Comparison of ENCODE assay signal across 23 cellular contexts in the genomic region with DNA sequence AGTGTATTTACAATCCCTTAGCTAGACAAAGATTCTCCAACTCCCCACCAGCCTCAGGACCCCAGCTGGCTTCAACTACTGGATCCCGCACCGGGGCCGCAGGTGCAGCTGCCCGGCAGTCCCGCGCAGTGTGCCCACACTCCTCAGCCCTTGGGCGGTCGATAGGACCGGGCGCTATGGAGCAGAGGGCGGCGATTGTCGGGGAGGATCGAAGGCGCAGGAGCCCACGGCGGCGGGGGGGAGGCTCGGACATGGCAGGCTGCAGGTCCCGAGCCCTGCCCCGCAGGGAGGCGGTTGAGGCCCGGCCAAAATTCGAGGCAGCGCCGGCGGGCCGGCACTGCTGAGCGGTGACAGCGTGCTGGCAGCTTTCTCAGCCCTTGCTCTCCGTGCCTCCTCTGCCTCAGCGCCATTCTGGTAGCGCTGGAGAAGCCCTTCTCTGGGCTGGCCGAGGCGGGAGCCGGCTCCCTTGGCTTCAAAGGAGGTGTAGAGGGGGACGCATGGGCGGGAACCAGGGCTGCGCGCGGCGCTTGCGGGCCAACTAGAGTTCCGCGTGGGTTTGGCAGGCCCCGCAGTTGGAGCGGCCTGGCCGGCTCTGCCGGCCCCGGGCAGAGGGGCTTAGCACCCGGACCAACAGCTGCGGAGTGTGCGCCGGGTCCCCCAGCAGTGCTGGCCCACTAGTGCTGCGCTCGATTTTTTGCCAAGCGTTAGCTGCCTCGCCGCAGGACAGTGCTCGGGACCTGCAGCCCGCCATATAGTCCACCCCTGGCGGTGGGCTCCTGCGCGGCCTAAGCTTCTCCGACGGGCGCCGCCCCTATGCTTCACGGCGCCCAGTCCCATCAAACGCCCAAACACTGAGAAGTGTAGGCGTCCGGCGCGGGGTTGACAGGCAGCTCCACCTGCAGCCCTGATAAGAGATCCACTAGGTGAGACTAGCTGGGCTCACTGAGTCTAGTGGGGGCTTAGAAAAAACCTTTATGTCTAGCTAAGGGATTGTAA. TPM values are rescaled to one million over a fixed set of nuclear protein-coding genes. Genes with fewer than 3 reads are reported as not detected.
DNase-seq lines count a peak whose midpoint lies in the region; ATAC-seq and TF ChIP-seq lines count a peak whose summit lies in the region.
"Had no signal": no experiment of that assay in that cellular context is flagged by ENCODE, and none has a peak within 500 bp of the region (broad histone marks: within the 10 kb centered on the region; RNA-seq: fewer than 3 reads in every experiment).

No MANE protein-coding gene starts in this region.

- no peaks in the 10 kb centered on the region for H3K9me2 ChIP-seq in hepatocyte (replicated peaks; ENCODE audit: insufficient read depth)

- H3K27ac ChIP-seq in heart left ventricle (no peak overlapping the region), neuronal stem cell (replicated peaks; ENCODE audit: low read length) (no peak overlapping the region), upper lobe of right lung (no peak overlapping the region), hepatocyte (no peak overlapping the region)
- H3K27ac ChIP-seq: pancreas had no signal

- H4K8ac ChIP-seq in neuronal stem cell (ENCODE audit: low read depth, low read length) = no peak overlapping the region

- peak overlapping the region; percentile 77 for H2BK12ac ChIP-seq in neuronal stem cell (ENCODE audit: low read length)

- TF ChIP-seq CTCF in heart left ventricle (IDR thresholded peaks at IDR 0.05) = no peak
- no peak for TF ChIP-seq CTCF in upper lobe of right lung (IDR thresholded peaks at IDR 0.05)
- TF ChIP-seq CTCF in GM13976 (IDR thresholded peaks at IDR 0.05; ENCODE audit: borderline replicate concordance, control extremely low read depth, extremely low read depth, insufficient read depth, missing control alignments) = no peak
- TF ChIP-seq CTCF in lower leg skin (IDR thresholded peaks at IDR 0.05) = no peak
- no peak for TF ChIP-seq CTCF in hepatocyte (IDR thresholded peaks at IDR 0.05; ENCODE audit: poor library complexity)

- H3K79me2 ChIP-seq in hepatocyte = no peaks in the 10 kb centered on the region

- H2BK5ac ChIP-seq in neuronal stem cell (ENCODE audit: low read length) = peak overlapping the region; percentile 49

- H2AFZ ChIP-seq in neuronal stem cell (ENCODE audit: low read length) = no peak overlapping the region
- H2AFZ ChIP-seq in hepatocyte = no peak overlapping the region

- no peak overlapping the region for H3K4ac ChIP-seq in neuronal stem cell (ENCODE audit: low read length)

- no peak overlapping the region for H4K91ac ChIP-seq in neuronal stem cell (ENCODE audit: low read depth, low read length, poor library complexity)

- H2BK15ac ChIP-seq in neuronal stem cell (ENCODE audit: low read length) = peak overlapping the region; percentile 18

- peaks cover 0 to 4% (median 0%) of the 10 kb centered on the region in 9 donors for H3K27me3 ChIP-seq in heart left ventricle
- no peaks in the 10 kb centered on the region for H3K27me3 ChIP-seq in neuronal stem cell (ENCODE audit: control insufficient read depth in 3 of 3, insufficient read depth in 3 of 3, low read depth in 1 of 3, low read length in 3 of 3)
- no peaks in the 10 kb centered on the region for H3K27me3 ChIP-seq in upper lobe of right lung
- H3K27me3 ChIP-seq in hepatocyte = no peaks in the 10 kb centered on the region
- H3K27me3 ChIP-seq: MG63, pancreas had no signal

- H3K4me3 ChIP-seq in heart left ventricle = peak overlapping the region in 8 of 12 donors; percentile 7 to 38 (median 20)
- H3K4me3 ChIP-seq in neuronal stem cell (ENCODE audit: low read length in 2 of 2) = no peak overlapping the region
- no peak overlapping the region for H3K4me3 ChIP-seq in upper lobe of right lung
- no peak overlapping the region for H3K4me3 ChIP-seq in lower leg skin (ENCODE audit: low read depth, poor library complexity, severe bottlenecking)
- no peak overlapping the region for H3K4me3 ChIP-seq in hepatocyte
- H3K4me3 ChIP-seq: MG63, pancreas, smooth muscle cell had no signal

- 61 to 83% (median 78%) methylated on average over 44 to 75 of the region's 75 CpGs for WGBS in heart left ventricle, 4 donors
- WGBS in neuronal stem cell (ENCODE audit: extremely low coverage in 2 of 2, insufficient read length in 2 of 2, insufficient replicate concordance in 1 of 2), 2 donors = no CpG with 5 or more reads among the region's 75 CpGs
- WGBS in lower leg skin, 2 donors = 69 to 96% methylated on average over 72 to 73 of the region's 75 CpGs
- WGBS in hepatocyte (ENCODE audit: low lambda C conversion rate, missing lambda C conversion rate) = 98% methylated on average over 65 of the region's 75 CpGs

- in situ Hi-C loops in GM13976 (cut with MboI; ENCODE audit: low sequenced_read_pairs, unreplicated experiment) = no loop called here

- no peaks in the 10 kb centered on the region for H3K79me1 ChIP-seq in neuronal stem cell (ENCODE audit: low read depth, low read length)

- peak; percentile 77 for ATAC-seq in Right ventricle myocardium inferior
- ATAC-seq in heart left ventricle = peak in 2 of 4 donors; percentile 79 to 83
- ATAC-seq in upper lobe of right lung = peak; percentile 24
- ATAC-seq: activated CD4-positive, alpha-beta T cell treated with anti-CD3 and anti-CD28 coated beads for 36 hours; activated T-cell treated with anti-CD3 and anti-CD28 coated beads, Interleukin-2, amount 50 U/mL, for 72 hours; naive thymus-derived CD4-positive, alpha-beta T cell; stimulated activated naive CD8-positive, alpha-beta T cell treated with anti-CD3 and anti-CD28 coated beads, Interleukin-15, Interleukin-2, amounts not matched to agents 100 U/mL and 50 U/mL, for 24 hours; T-cell had no signal

- H2AK5ac ChIP-seq in neuronal stem cell (ENCODE audit: low read depth, low read length) = peak overlapping the region; percentile 74

- no peak for TF ChIP-seq POLR2A in heart left ventricle (IDR thresholded peaks at IDR 0.05)
- TF ChIP-seq POLR2A in lower leg skin (IDR thresholded peaks at IDR 0.05) = no peak

- H4K20me1 ChIP-seq in hepatocyte (ENCODE audit: insufficient read depth, poor library complexity, severe bottlenecking) = no peaks in the 10 kb centered on the region

- H3K14ac ChIP-seq in neuronal stem cell (ENCODE audit: low read length) = peak overlapping the region; percentile 78

- H3K9me3 ChIP-seq in heart left ventricle (no peaks in the 10 kb centered on the region), neuronal stem cell (replicated peaks in 1 of 2; ENCODE audit: control insufficient read depth in 2 of 2, insufficient read depth in 1 of 2, low read depth in 1 of 2, low read length in 2 of 2) (peaks cover 0 to 2% of the 10 kb centered on the region in 2 donors), upper lobe of right lung (no peaks in the 10 kb centered on the region), hepatocyte (ENCODE audit: low read depth) (no peaks in the 10 kb centered on the region)
- H3K9me3 ChIP-seq: MG63, pancreas had no signal

- peak overlapping the region; percentile 67 for H3K18ac ChIP-seq in neuronal stem cell (ENCODE audit: low read length)

- no peak overlapping the region for H3K23ac ChIP-seq in neuronal stem cell (ENCODE audit: low read depth, low read length, poor library complexity)

- H3K4me1 ChIP-seq in heart left ventricle = peaks cover 0 to 5% (median 0%) of the 10 kb centered on the region in 12 donors
- H3K4me1 ChIP-seq in neuronal stem cell (ENCODE audit: control insufficient read depth in 2 of 2, insufficient read depth in 1 of 2, low read depth in 1 of 2, low read length in 2 of 2) = peaks cover 12 to 17% of the 10 kb centered on the region in 2 donors
- no peaks in the 10 kb centered on the region for H3K4me1 ChIP-seq in upper lobe of right lung
- H3K4me1 ChIP-seq in hepatocyte (ENCODE audit: insufficient read depth) = peaks cover 6% of the 10 kb centered on the region
- H3K4me1 ChIP-seq: pancreas had no signal

- H2BK120ac ChIP-seq in neuronal stem cell (ENCODE audit: low read depth, low read length) = no peak overlapping the region

- H3K4me2 ChIP-seq in neuronal stem cell (ENCODE audit: insufficient read depth, low read length, poor library complexity, severe bottlenecking) (no peak overlapping the region), hepatocyte (no peak overlapping the region)
- H3K4me2 ChIP-seq: smooth muscle cell had no signal

- H3K36me3 ChIP-seq in heart left ventricle = no peaks in the 10 kb centered on the region
- no peaks in the 10 kb centered on the region for H3K36me3 ChIP-seq in neuronal stem cell (replicated peaks in 1 of 2; ENCODE audit: control insufficient read depth in 2 of 2, insufficient read depth in 2 of 2, low read length in 2 of 2)
- H3K36me3 ChIP-seq in upper lobe of right lung = no peaks in the 10 kb centered on the region
- no peaks in the 10 kb centered on the region for H3K36me3 ChIP-seq in hepatocyte (replicated peaks; ENCODE audit: insufficient read depth, low read depth)
- H3K36me3 ChIP-seq: MG63, pancreas had no signal

- intact Hi-C loops in Right ventricle myocardium inferior (cut with DNase I) (no loop called here), cardiac septum (cut with DNase I) (no loop called here), heart left ventricle (cut with DNase I) (loop anchor here in 1 of 10 donors (10.0 kb wide), 1 partner anchor 65 kb away; no protein-coding TSS in a partner anchor), upper lobe of right lung (cut with DNase I) (no loop called here), lower leg skin (cut with DNase I; ENCODE audit: low total_unique reads) (no loop called here)

- DNase-seq in Right ventricle myocardium inferior (ENCODE audit: missing footprints) (no peak), cardiac septum (ENCODE audit: low spot score) (no peak), heart left ventricle (peak in 1 of 5 donors; percentile 28), neuronal stem cell (ENCODE audit: low spot score) (no peak), upper lobe of right lung (no peak), GM13976 (ENCODE audit: low spot score) (no peak), lower leg skin (ENCODE audit: low spot score in 2 of 2) (no peak), hepatocyte (ENCODE audit: low spot score) (no peak)
- DNase-seq: 8988T; activated CD4-positive, alpha-beta T cell treated with anti-CD3 and anti-CD28 coated beads for 36 hours; activated naive CD4-positive, alpha-beta T cell treated with anti-CD3 and anti-CD28 coated beads, Interleukin-2, amount 50 U/mL, for 16 hours; activated T-cell treated with anti-CD3 and anti-CD28 coated beads, Interleukin-2, amount 50 U/mL, for 72 hours; MG63; naive thymus-derived CD4-positive, alpha-beta T cell; NCI-H1694 treated with DMSO at 0.1 percent for 48 hours; NCI-H226; NCI-H82; SHP77 treated with DMSO at 0.1 percent for 48 hours; stimulated activated CD4-positive, alpha-beta T cell treated with anti-CD3 and anti-CD28 coated beads, Interleukin-2, amount 100 ng/mL, for 48 hours; stimulated activated naive CD8-positive, alpha-beta T cell treated with anti-CD3 and anti-CD28 coated beads, Interleukin-15, Interleukin-2, amounts not matched to agents 100 U/mL and 50 U/mL, for 24 hours; T-cell had no signal

- H3K9ac ChIP-seq in neuronal stem cell (ENCODE audit: low read depth, low read length, poor library complexity) = no peak overlapping the region

RNA-seq across cellular contexts. Expression of a gene that starts 32.4 kb away (rescaled TPM):
- 57.3 TPM for total RNA-seq in Right ventricle myocardium inferior
- 145 TPM for total RNA-seq in cardiac septum
- 100 to 1,000 TPM in 3 of 9 donors, 10 to 100 TPM in 6; 49.2 to 148 (median 85.1) TPM for total RNA-seq in heart left ventricle
- 10 to 100 TPM; 17.1 to 39.1 TPM for polyA plus RNA-seq in heart left ventricle
- polyA plus RNA-seq in neuronal stem cell (2013, experiment 1 of 2) = 9.1 TPM
- 9.1 TPM for polyA plus RNA-seq in neuronal stem cell (2013, experiment 2 of 2)
- total RNA-seq in upper lobe of right lung = 59.0 TPM
- total RNA-seq in lower leg skin = 10 to 100 TPM; 54.4 to 88.5 (median 60.6) TPM
- total RNA-seq in hepatocyte = 27.9 TPM in 2 replicates
- 13.0 and 16.2 TPM in 2 replicates for polyA plus RNA-seq in hepatocyte
- polyA plus RNA-seq: naive thymus-derived CD4-positive, alpha-beta T cell had no signal

Comparison
In these comparisons a context has a peak if more than half of its experiments do, and no peak if none do; other contexts are left out.
1. H3K4me3 ChIP-seq: peak in heart left ventricle (8 of 12); none in neuronal stem cell (0 of 2), upper lobe of right lung (single experiment), lower leg skin (single experiment) and hepatocyte (single experiment).